In the genomic region with DNA sequence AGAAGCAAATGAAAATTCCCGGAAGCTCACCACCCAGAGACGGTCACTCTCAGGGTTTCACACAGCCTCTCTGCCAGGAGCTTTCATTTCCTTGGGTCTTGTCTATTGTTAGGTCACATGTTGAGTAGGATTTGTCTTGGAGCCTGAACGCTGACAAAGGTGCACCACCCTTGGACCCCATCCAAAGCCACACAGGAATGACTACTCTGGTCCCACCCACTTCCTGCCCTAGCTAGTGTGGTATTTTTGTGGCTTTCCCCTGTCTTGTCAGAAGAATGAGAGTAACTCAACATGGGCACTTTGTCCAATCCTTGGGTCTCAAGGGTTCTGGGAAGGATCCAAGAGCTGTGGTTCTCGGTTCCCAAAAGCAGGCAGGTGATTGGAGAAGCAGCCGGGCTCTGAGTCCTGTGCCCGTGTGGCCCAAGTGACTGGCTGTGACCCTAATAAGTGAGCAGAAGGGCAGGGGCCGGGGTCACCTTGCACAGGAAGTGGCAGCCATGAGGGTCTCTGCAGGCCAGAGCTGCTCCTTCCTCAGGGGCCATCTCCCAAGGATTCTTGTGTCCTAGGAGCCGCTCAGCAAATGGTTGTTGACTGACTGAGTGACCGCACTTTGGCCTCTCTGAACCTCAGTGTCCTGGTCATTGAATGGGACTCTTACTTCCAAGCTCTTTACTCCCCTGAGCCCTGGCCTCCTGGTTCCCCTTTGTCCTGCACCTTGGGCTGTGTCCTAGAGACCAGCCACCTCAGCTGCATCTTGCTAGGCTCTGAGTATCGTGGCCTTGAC, we compare ENCODE assay signal across 8 cellular contexts. TPM values are rescaled to one million over a fixed set of nuclear protein-coding genes. Genes with fewer than 3 reads are reported as not detected.
DNase-seq lines count a peak whose midpoint lies in the region; ATAC-seq, FAIRE-seq and TF ChIP-seq lines count a peak whose summit lies in the region.

No MANE protein-coding gene starts in this region.

- peaks cover 71% of the 10 kb centered on the region for H3K4me1 Mint-ChIP-seq in activated CD4-positive, alpha-beta memory T cell treated with anti-CD3 and anti-CD28 coated beads, Interleukin-2, amount 10 ng/mL, durations not matched to agents 7 days and 5 days

- H3K4me2 ChIP-seq in MM.1S (ENCODE audit: low read depth, low read length), result peak overlapping the region; percentile 82

- H3K27me3 ChIP-seq in MM.1S (replicated peaks; ENCODE audit: insufficient read depth, low read length), result no peaks in the 10 kb centered on the region

- POLR2A ChIA-PET in activated CD4-positive, alpha-beta memory T cell treated with anti-CD3 and anti-CD28 coated beads, Interleukin-2, amount 10 ng/mL, durations not matched to agents 7 days and 5 days (lab: Charles Lee), result interaction anchor here (0.7 to 4.8 kb wide), 22 partner anchors 11 to 612 kb away, joined by 3 to 118 read pairs (median 4); partner anchors contain the start of genes BICD2, FAM120AOS and NINJ1

- H3F3A ChIP-seq in MM.1S (ENCODE audit: insufficient read depth, low read length), result peaks cover 6% of the 10 kb centered on the region; the same call in 1 of the 2 replicates

- no peaks in the 10 kb centered on the region for H3K9me3 ChIP-seq in MM.1S (replicated peaks; ENCODE audit: insufficient read depth, low read length)

- H3K4me3 ChIP-seq in MM.1S (ENCODE audit: low read length), result peak overlapping the region; percentile 21; the same call in 1 of the 2 replicates
- no peak overlapping the region for H3K4me3 ChIP-seq in epithelial cell of proximal tubule (ENCODE audit: low read depth, low read length)

- H3K36me3 Mint-ChIP-seq in activated CD4-positive, alpha-beta memory T cell treated with anti-CD3 and anti-CD28 coated beads, Interleukin-2, amount 10 ng/mL, durations not matched to agents 7 days and 5 days (ENCODE audit: low read depth), result no peaks in the 10 kb centered on the region

- CTCF ChIA-PET in activated CD4-positive, alpha-beta memory T cell treated with anti-CD3 and anti-CD28 coated beads, Interleukin-2, amount 10 ng/mL, durations not matched to agents 7 days and 5 days (lab: Charles Lee), result interaction anchor here (1.0 to 3.4 kb wide), 11 partner anchors 9 to 612 kb away, joined by 3 to 22 read pairs (median 6); no protein-coding TSS in a partner anchor

- H3K9me3 Mint-ChIP-seq in activated CD4-positive, alpha-beta memory T cell treated with anti-CD3 and anti-CD28 coated beads, Interleukin-2, amount 10 ng/mL, durations not matched to agents 7 days and 5 days, result no peaks in the 10 kb centered on the region

- H2AFZ ChIP-seq in MM.1S (ENCODE audit: low read length), result peak overlapping the region; percentile 64

- peak overlapping the region; percentile 7; the same call in 1 of the 2 replicates for H3K27ac ChIP-seq in MM.1S (ENCODE audit: low read length)

- H3K79me2 ChIP-seq in MM.1S (ENCODE audit: low read length), result no peaks in the 10 kb centered on the region

- no peaks in the 10 kb centered on the region for H3K36me3 ChIP-seq in MM.1S (replicated peaks; ENCODE audit: insufficient read depth, low read length)

- peak overlapping the region; percentile 10; the same call in 1 of the 2 replicates for H3K9ac ChIP-seq in MM.1S (ENCODE audit: low read length)

- no peaks in the 10 kb centered on the region for H4K20me1 ChIP-seq in MM.1S (ENCODE audit: insufficient read depth, low read length)

- H3K27me3 Mint-ChIP-seq in activated CD4-positive, alpha-beta memory T cell treated with anti-CD3 and anti-CD28 coated beads, Interleukin-2, amount 10 ng/mL, durations not matched to agents 7 days and 5 days, result no peaks in the 10 kb centered on the region

- ATAC-seq in GM18909 (IDR thresholded peaks at IDR 0.05; ENCODE audit: poor library complexity, unreplicated experiment), result peak; percentile 68
- ATAC-seq in GM21528 (IDR thresholded peaks at IDR 0.05; ENCODE audit: low FRiP score, unreplicated experiment), result no peak
- no peak for ATAC-seq in GM21717 (IDR thresholded peaks at IDR 0.05; ENCODE audit: unreplicated experiment)

- no peak for FAIRE-seq in D721Med (lab: Jason Lieb, UNC)

- H3K4me1 ChIP-seq in MM.1S (ENCODE audit: low read length), result peaks cover 34% of the 10 kb centered on the region

- DNase-seq in MM.1S, result peak; percentile 65
- DNase-seq in activated CD4-positive, alpha-beta memory T cell treated with anti-CD3 and anti-CD28 coated beads, Interleukin-2, amount 10 ng/mL, durations not matched to agents 7 days and 5 days, result peak; percentile 88
- peak; percentile 2 for DNase-seq in epithelial cell of proximal tubule (ENCODE audit: low read depth)
- peak in 2 of 3 experiments; percentile 46 to 76 for DNase-seq in stimulated activated CD4-positive, alpha-beta T cell treated with anti-CD3 and anti-CD28 coated beads, TNF-alpha, amount 100 ng/mL, for 4 hours (ENCODE audit: low read depth in 3 of 3)
- DNase-seq in D721Med (ENCODE audit: insufficient read length, low spot score), result no peak

- H3K27ac Mint-ChIP-seq in activated CD4-positive, alpha-beta memory T cell treated with anti-CD3 and anti-CD28 coated beads, Interleukin-2, amount 10 ng/mL, durations not matched to agents 7 days and 5 days, result peak overlapping the region; percentile 91

- no peaks in the 10 kb centered on the region for H3K9me2 ChIP-seq in MM.1S (replicated peaks; ENCODE audit: insufficient read depth, low read length)

- TF ChIP-seq CTCF in MM.1S (IDR thresholded peaks at IDR 0.05; ENCODE audit: low read length) (no peak), epithelial cell of proximal tubule (conservative IDR thresholded peaks at IDR 0.05; ENCODE audit: low read depth, low read length) (no peak), D721Med (IDR thresholded peaks at IDR 0.05; ENCODE audit: insufficient read depth, missing control alignments) (no peak)

- H3K4me3 Mint-ChIP-seq in activated CD4-positive, alpha-beta memory T cell treated with anti-CD3 and anti-CD28 coated beads, Interleukin-2, amount 10 ng/mL, durations not matched to agents 7 days and 5 days, result peak overlapping the region; percentile 63

RNA-seq across cellular contexts. Expression of gene FGD3, which starts 6.9 kb away (rescaled TPM):
- total RNA-seq in activated CD4-positive, alpha-beta memory T cell treated with anti-CD3 and anti-CD28 coated beads, Interleukin-2, amount 10 ng/mL, durations not matched to agents 7 days and 5 days, result 100 to 1,000 TPM; 102 to 104 TPM
- total RNA-seq in epithelial cell of proximal tubule, result 0.14 and 0.58 TPM in 2 replicates

Comparison
In these comparisons a context has a peak if more than half of its experiments do, and no peak if none do; other contexts are left out.
1. RNA of gene FGD3, which starts 6.9 kb away (total RNA-seq): 102 to 104 TPM in activated CD4-positive, alpha-beta memory T cell treated with anti-CD3 and anti-CD28 coated beads, Interleukin-2, amount 10 ng/mL, durations not matched to agents 7 days and 5 days; 0.14 to 0.58 TPM in epithelial cell of proximal tubule; every median in the first group is over 10 times any median in the second.